Comparison of ENCODE assay signal across 14 cellular contexts in genomic region chr3:138875096-138875753, GRCh38.
"Had no signal": no experiment of that assay in that cellular context is flagged by ENCODE, and none has a peak within 500 bp of the region (broad histone marks: within the 10 kb centered on the region; RNA-seq: fewer than 3 reads in every experiment).

No MANE protein-coding gene starts in this region.

- H3K27me3 Mint-ChIP-seq: activated CD8-positive, alpha-beta T cell treated with anti-CD3 and anti-CD28 coated beads for 36 hours; activated naive CD8-positive, alpha-beta T cell had no signal

- H3K4me3 Mint-ChIP-seq: activated CD8-positive, alpha-beta T cell treated with anti-CD3 and anti-CD28 coated beads for 36 hours; activated naive CD8-positive, alpha-beta T cell; brain; neural crest cell had no signal

- H3K27ac ChIP-seq: pancreas, SJSA1, tibial nerve had no signal

- H3K36me3 ChIP-seq: gastrocnemius medialis, pancreas, SJSA1, tibial nerve had no signal

- H3K4me1 Mint-ChIP-seq: brain, neural crest cell had no signal

- H3K36me3 Mint-ChIP-seq: brain had no signal

- DNase-seq: activated CD4-positive, alpha-beta T cell treated with anti-CD3 and anti-CD28 coated beads for 4 hours; activated CD8-positive, alpha-beta memory T cell treated with anti-CD3 and anti-CD28 coated beads, Interleukin-2, amount 50 U/mL, for 4 hours; activated effector memory CD4-positive, alpha-beta T cell treated with Interleukin-2 at 50 U/mL for 16 hours; amygdala; gastrocnemius medialis; left ventricle myocardium superior; SW 1271 had no signal

- H3K9me3 ChIP-seq: gastrocnemius medialis, pancreas, SJSA1 had no signal

- H3K4me3 ChIP-seq: gastrocnemius medialis, pancreas, SJSA1, tibial nerve had no signal

- H3K27ac Mint-ChIP-seq: activated naive CD8-positive, alpha-beta T cell; brain had no signal

- H3K27me3 ChIP-seq: gastrocnemius medialis, pancreas, SJSA1, tibial nerve had no signal

- H3K4me1 ChIP-seq: gastrocnemius medialis, pancreas, SJSA1, tibial nerve had no signal
